Comparison of ENCODE assay signal across 24 cellular contexts in genomic region chr17:28885363-28885762, GRCh38. TPM values are rescaled to one million over a fixed set of nuclear protein-coding genes. Genes with fewer than 3 reads are reported as not detected.
DNase-seq lines count a peak whose midpoint lies in the region; ATAC-seq and TF ChIP-seq lines count a peak whose summit lies in the region.
"Had no signal": no experiment of that assay in that cellular context is flagged by ENCODE, and none has a peak within 500 bp of the region (broad histone marks: within the 10 kb centered on the region; RNA-seq: fewer than 3 reads in every experiment).

No MANE protein-coding gene starts in this region.

- in situ Hi-C loops in KBM-7 (cut with MboI; ENCODE audit: low pct_unique_long_range_greater_than_20kb, low sequenced_read_pairs) (no loop called here), G401 (cut with HindIII; ENCODE audit: low sequenced_read_pairs) (no loop called here)

- DNase-seq in heart left ventricle (no peak), right atrium auricular region (ENCODE audit: low spot score) (no peak), left ventricle myocardium superior (peak; percentile 26), superior temporal gyrus (ENCODE audit: extremely low spot score) (peak; percentile 47), KBM-7 (no peak), G401 (ENCODE audit: low spot score) (no peak)
- no peak for DNase-seq in activated effector memory CD4-positive, alpha-beta T cell treated with anti-CD3 and anti-CD28 coated beads, Interleukin-2, amount 50 U/mL, for 16 hours
- DNase-seq: activated CD4-positive, alpha-beta T cell treated with anti-CD3 and anti-CD28 coated beads for 4 hours; activated naive CD4-positive, alpha-beta T cell treated with anti-CD3 and anti-CD28 coated beads for 36 hours; activated T-cell treated with anti-CD3 and anti-CD28 coated beads, Interleukin-2, amount 50 U/mL, for 48 hours; adrenal gland; Calu3; DND-41; gastrocnemius medialis; immature natural killer cell; left cardiac atrium; NCI-H1092 treated with DMSO at 0.1 percent for 48 hours; NCI-H1694 treated with DMSO at 0.1 percent for 48 hours; NCI-H510A; stimulated activated CD4-positive, alpha-beta T cell treated with anti-CD3 and anti-CD28 coated beads, Interleukin-4, amount 100 ng/mL, for 4 hours; substantia nigra; WERI-Rb-1 had no signal

- H3K4me3 Mint-ChIP-seq in IgD-negative memory B cell: no peak overlapping the region
- H3K4me3 Mint-ChIP-seq: activated naive CD4-positive, alpha-beta T cell treated with anti-CD3 and anti-CD28 coated beads for 36 hours; immature natural killer cell; type B pancreatic cell had no signal

- H3K4me3 ChIP-seq in heart left ventricle (no peak overlapping the region), right atrium auricular region (no peak overlapping the region)
- H3K4me3 ChIP-seq: adrenal gland, gastrocnemius medialis had no signal

- H3K27me3 ChIP-seq in heart left ventricle (no peaks in the 10 kb centered on the region), right atrium auricular region (no peaks in the 10 kb centered on the region)
- H3K27me3 ChIP-seq: adrenal gland, gastrocnemius medialis had no signal

- ATAC-seq in heart left ventricle: peak in 3 of 4 donors; percentile 20 to 62 (median 48)
- ATAC-seq in left ventricle myocardium superior: peak; percentile 62
- ATAC-seq: gastrocnemius medialis had no signal

- intact Hi-C loops in heart left ventricle (cut with DNase I): loop anchor here in 1 of 10 donors (10.0 kb wide), 1 partner anchor 61 kb away; no protein-coding TSS in a partner anchor
- intact Hi-C loops in left ventricle myocardium superior (cut with micrococcal nuclease): no loop called here

- H3K4me1 ChIP-seq in heart left ventricle: peaks cover 0 to 17% (median 2%) of the 10 kb centered on the region in 12 donors
- peaks cover 0 to 7% of the 10 kb centered on the region in 2 donors for H3K4me1 ChIP-seq in right atrium auricular region
- H3K4me1 ChIP-seq: adrenal gland, gastrocnemius medialis had no signal

- no peaks in the 10 kb centered on the region for H3K27me3 Mint-ChIP-seq in IgD-negative memory B cell
- H3K27me3 Mint-ChIP-seq: type B pancreatic cell had no signal

- no peak for TF ChIP-seq CTCF in heart left ventricle (IDR thresholded peaks at IDR 0.05)
- no peak for TF ChIP-seq CTCF in right atrium auricular region (IDR thresholded peaks at IDR 0.05)

- H3K36me3 Mint-ChIP-seq in IgD-negative memory B cell: no peaks in the 10 kb centered on the region

- peaks cover 0 to 67% (median 47%) of the 10 kb centered on the region in 9 donors for H3K36me3 ChIP-seq in heart left ventricle
- peaks cover 50% of the 10 kb centered on the region for H3K36me3 ChIP-seq in right atrium auricular region

- H3K27ac ChIP-seq in heart left ventricle: no peak overlapping the region
- H3K27ac ChIP-seq in right atrium auricular region: no peak overlapping the region
- H3K27ac ChIP-seq: adrenal gland, gastrocnemius medialis, WERI-Rb-1 had no signal

- TF ChIP-seq POLR2A in heart left ventricle (IDR thresholded peaks at IDR 0.05): no peak

- peak overlapping the region in 2 of 3 donors; percentile 59 to 84 for H3K27ac Mint-ChIP-seq in IgD-negative memory B cell
- H3K27ac Mint-ChIP-seq: activated naive CD4-positive, alpha-beta T cell treated with anti-CD3 and anti-CD28 coated beads for 36 hours; type B pancreatic cell had no signal

- H3K9me3 Mint-ChIP-seq in IgD-negative memory B cell: no peaks in the 10 kb centered on the region
- H3K9me3 Mint-ChIP-seq: activated naive CD4-positive, alpha-beta T cell treated with anti-CD3 and anti-CD28 coated beads for 36 hours; immature natural killer cell; type B pancreatic cell had no signal

- H3K9me3 ChIP-seq in heart left ventricle (no peaks in the 10 kb centered on the region), right atrium auricular region (no peaks in the 10 kb centered on the region)
- H3K9me3 ChIP-seq: adrenal gland, gastrocnemius medialis had no signal

- 84 to 87% (median 85%) methylated on average over 4 of the region's 4 CpGs for WGBS in heart left ventricle, 4 donors

- H3K4me1 Mint-ChIP-seq in IgD-negative memory B cell: peaks cover 21 to 27% (median 24%) of the 10 kb centered on the region in 3 donors

RNA-seq across cellular contexts. Expression of gene FLOT2, which starts 12.2 kb away (rescaled TPM):
- total RNA-seq in heart left ventricle: 100 to 1,000 TPM in 3 of 9 donors, 10 to 100 TPM in 6; 81.1 to 139 (median 95.2) TPM
- polyA plus RNA-seq in heart left ventricle: 10 to 100 TPM; 52.7 to 68.5 TPM
- 10 to 100 TPM; 52.8 to 57.7 TPM for total RNA-seq in right atrium auricular region
- 400 TPM for polyA plus RNA-seq in IgD-negative memory B cell
- total RNA-seq in left ventricle myocardium superior: 108 TPM
- total RNA-seq in G401 (2014; rRNA removed; shearing (Covaris generic)): 57.5 and 59.7 TPM in 2 replicates

RNA-seq across cellular contexts. Expression of gene DHRS13, which starts 17.5 kb away (rescaled TPM):
- total RNA-seq in heart left ventricle (1 to 10 TPM; 2.2 to 4.8 (median 2.6) TPM), right atrium auricular region (1 to 10 TPM; 2.5 to 3.9 TPM), left ventricle myocardium superior (3.8 TPM)
- polyA plus RNA-seq in heart left ventricle (1 to 10 TPM; 3.6 to 6.3 TPM), IgD-negative memory B cell (17.1 TPM)
- total RNA-seq in G401 (2014; rRNA removed; shearing (Covaris generic)): 24.7 and 30.9 TPM in 2 replicates

RNA-seq across cellular contexts. Expression of gene ERAL1, which starts 30.5 kb away (rescaled TPM):
- total RNA-seq in heart left ventricle (10 to 100 TPM; 28.0 to 78.2 (median 41.1) TPM), right atrium auricular region (10 to 100 TPM; 32.0 to 51.4 TPM), left ventricle myocardium superior (34.1 TPM)
- polyA plus RNA-seq in heart left ventricle (10 to 100 TPM; 35.5 to 63.9 TPM), IgD-negative memory B cell (45.8 TPM)
- total RNA-seq in G401 (2014; rRNA removed; shearing (Covaris generic)): 52.9 and 96.8 TPM in 2 replicates

RNA-seq across cellular contexts. Expression of gene FAM222B, which starts 42.8 kb away (rescaled TPM):
- 10 to 100 TPM; 14.4 to 33.2 (median 16.7) TPM for total RNA-seq in heart left ventricle
- 10 to 100 TPM in 1 of 2 donors, 1 to 10 TPM in 1; 9.2 to 28.1 TPM for polyA plus RNA-seq in heart left ventricle
- total RNA-seq in right atrium auricular region: 10 to 100 TPM; 26.5 to 30.0 TPM
- 17.1 TPM for polyA plus RNA-seq in IgD-negative memory B cell
- total RNA-seq in left ventricle myocardium superior: 16.8 TPM
- total RNA-seq in G401 (2014; rRNA removed; shearing (Covaris generic)): 0.86 and 8.0 TPM in 2 replicates

Comparison
In these comparisons a context has a peak if more than half of its experiments do, and no peak if none do; other contexts are left out.
1. DNase-seq: peak in left ventricle myocardium superior (single experiment) and superior temporal gyrus (single experiment); none in heart left ventricle (0 of 5), right atrium auricular region (single experiment), KBM-7 (single experiment), G401 (single experiment) and activated effector memory CD4-positive, alpha-beta T cell treated with anti-CD3 and anti-CD28 coated beads, Interleukin-2, amount 50 U/mL, for 16 hours (single experiment).